Comparison of ENCODE assay signal across 1 cellular context in genomic region chr22:37560682-37561208, GRCh38.
TF ChIP-seq lines count a peak whose summit lies in the region.

No MANE protein-coding gene starts in this region.

TF ChIP-seq in HEK293, 187 proteins besides CTCF, POLR2A, EP300 and RAD21 (continued from another document):
- TF ChIP-seq, protein P1, sequence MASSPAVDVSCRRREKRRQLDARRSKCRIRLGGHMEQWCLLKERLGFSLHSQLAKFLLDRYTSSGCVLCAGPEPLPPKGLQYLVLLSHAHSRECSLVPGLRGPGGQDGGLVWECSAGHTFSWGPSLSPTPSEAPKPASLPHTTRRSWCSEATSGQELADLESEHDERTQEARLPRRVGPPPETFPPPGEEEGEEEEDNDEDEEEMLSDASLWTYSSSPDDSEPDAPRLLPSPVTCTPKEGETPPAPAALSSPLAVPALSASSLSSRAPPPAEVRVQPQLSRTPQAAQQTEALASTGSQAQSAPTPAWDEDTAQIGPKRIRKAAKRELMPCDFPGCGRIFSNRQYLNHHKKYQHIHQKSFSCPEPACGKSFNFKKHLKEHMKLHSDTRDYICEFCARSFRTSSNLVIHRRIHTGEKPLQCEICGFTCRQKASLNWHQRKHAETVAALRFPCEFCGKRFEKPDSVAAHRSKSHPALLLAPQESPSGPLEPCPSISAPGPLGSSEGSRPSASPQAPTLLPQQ (tag by site-specific recombination; IDR thresholded peaks at IDR 0.05) = no peak
- no peak for TF ChIP-seq ZNF510 (tag by site-specific recombination; IDR thresholded peaks at IDR 0.05; ENCODE audit: insufficient replicate concordance)
- no peak for TF ChIP-seq ZNF626 (tag by site-specific recombination; IDR thresholded peaks at IDR 0.05)
- TF ChIP-seq ZFP3 (tag by site-specific recombination; IDR thresholded peaks at IDR 0.05; ENCODE audit: low read depth) = no peak
- TF ChIP-seq GLIS2 (tag by site-specific recombination; IDR thresholded peaks at IDR 0.05) = peak; percentile 93
- peak; percentile 88 for TF ChIP-seq ZFHX2 (tag by site-specific recombination; conservative IDR thresholded peaks at IDR 0.05)
- no peak for TF ChIP-seq ZNF677 (tag by site-specific recombination; IDR thresholded peaks at IDR 0.05)
- TF ChIP-seq, protein P2, sequence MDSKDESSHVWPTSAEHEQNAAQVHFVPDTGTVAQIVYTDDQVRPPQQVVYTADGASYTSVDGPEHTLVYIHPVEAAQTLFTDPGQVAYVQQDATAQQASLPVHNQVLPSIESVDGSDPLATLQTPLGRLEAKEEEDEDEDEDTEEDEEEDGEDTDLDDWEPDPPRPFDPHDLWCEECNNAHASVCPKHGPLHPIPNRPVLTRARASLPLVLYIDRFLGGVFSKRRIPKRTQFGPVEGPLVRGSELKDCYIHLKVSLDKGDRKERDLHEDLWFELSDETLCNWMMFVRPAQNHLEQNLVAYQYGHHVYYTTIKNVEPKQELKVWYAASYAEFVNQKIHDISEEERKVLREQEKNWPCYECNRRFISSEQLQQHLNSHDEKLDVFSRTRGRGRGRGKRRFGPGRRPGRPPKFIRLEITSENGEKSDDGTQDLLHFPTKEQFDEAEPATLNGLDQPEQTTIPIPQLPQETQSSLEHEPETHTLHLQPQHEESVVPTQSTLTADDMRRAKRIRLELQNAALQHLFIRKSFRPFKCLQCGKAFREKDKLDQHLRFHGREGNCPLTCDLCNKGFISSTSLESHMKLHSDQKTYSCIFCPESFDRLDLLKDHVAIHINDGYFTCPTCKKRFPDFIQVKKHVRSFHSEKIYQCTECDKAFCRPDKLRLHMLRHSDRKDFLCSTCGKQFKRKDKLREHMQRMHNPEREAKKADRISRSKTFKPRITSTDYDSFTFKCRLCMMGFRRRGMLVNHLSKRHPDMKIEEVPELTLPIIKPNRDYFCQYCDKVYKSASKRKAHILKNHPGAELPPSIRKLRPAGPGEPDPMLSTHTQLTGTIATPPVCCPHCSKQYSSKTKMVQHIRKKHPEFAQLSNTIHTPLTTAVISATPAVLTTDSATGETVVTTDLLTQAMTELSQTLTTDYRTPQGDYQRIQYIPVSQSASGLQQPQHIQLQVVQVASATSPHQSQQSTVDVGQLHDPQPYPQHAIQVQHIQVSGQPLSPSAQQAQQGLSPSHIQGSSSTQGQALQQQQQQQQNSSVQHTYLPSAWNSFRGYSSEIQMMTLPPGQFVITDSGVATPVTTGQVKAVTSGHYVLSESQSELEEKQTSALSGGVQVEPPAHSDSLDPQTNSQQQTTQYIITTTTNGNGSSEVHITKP (tag by site-specific recombination; IDR thresholded peaks at IDR 0.05) = no peak
- no peak; the same call in 1 of the 2 replicates for TF ChIP-seq IKZF3 (tag by site-specific recombination; IDR thresholded peaks at IDR 0.05)
- TF ChIP-seq HOXD13 (CRISPR knock-in tag; IDR thresholded peaks at IDR 0.05; ENCODE audit: borderline replicate concordance) = no peak
- no peak for TF ChIP-seq ZBTB48 (tag by site-specific recombination; IDR thresholded peaks at IDR 0.05)
- TF ChIP-seq OVOL3 (tag by site-specific recombination; IDR thresholded peaks at IDR 0.05) = no peak
- no peak for TF ChIP-seq ZNF843 (tag by site-specific recombination; IDR thresholded peaks at IDR 0.05)
- TF ChIP-seq REST (tag by site-specific recombination; IDR thresholded peaks at IDR 0.05) = no peak
- TF ChIP-seq ZNF473 (tag by site-specific recombination; IDR thresholded peaks at IDR 0.05) = no peak
- TF ChIP-seq EGR2 (tag by site-specific recombination; IDR thresholded peaks at IDR 0.05; ENCODE audit: low read depth) = peak; percentile 81
- TF ChIP-seq ZNF830 (tag by site-specific recombination; IDR thresholded peaks at IDR 0.05; ENCODE audit: low read depth) = no peak
- TF ChIP-seq FEZF1 (tag by site-specific recombination; IDR thresholded peaks at IDR 0.05) = no peak
- TF ChIP-seq ZNF560 (tag by site-specific recombination; IDR thresholded peaks at IDR 0.05; ENCODE audit: borderline replicate concordance) = no peak
- TF ChIP-seq ZNF501 (tag by site-specific recombination; IDR thresholded peaks at IDR 0.05) = no peak
- no peak for TF ChIP-seq ZNF24 (tag by site-specific recombination; IDR thresholded peaks at IDR 0.05)
- TF ChIP-seq, protein P3, sequence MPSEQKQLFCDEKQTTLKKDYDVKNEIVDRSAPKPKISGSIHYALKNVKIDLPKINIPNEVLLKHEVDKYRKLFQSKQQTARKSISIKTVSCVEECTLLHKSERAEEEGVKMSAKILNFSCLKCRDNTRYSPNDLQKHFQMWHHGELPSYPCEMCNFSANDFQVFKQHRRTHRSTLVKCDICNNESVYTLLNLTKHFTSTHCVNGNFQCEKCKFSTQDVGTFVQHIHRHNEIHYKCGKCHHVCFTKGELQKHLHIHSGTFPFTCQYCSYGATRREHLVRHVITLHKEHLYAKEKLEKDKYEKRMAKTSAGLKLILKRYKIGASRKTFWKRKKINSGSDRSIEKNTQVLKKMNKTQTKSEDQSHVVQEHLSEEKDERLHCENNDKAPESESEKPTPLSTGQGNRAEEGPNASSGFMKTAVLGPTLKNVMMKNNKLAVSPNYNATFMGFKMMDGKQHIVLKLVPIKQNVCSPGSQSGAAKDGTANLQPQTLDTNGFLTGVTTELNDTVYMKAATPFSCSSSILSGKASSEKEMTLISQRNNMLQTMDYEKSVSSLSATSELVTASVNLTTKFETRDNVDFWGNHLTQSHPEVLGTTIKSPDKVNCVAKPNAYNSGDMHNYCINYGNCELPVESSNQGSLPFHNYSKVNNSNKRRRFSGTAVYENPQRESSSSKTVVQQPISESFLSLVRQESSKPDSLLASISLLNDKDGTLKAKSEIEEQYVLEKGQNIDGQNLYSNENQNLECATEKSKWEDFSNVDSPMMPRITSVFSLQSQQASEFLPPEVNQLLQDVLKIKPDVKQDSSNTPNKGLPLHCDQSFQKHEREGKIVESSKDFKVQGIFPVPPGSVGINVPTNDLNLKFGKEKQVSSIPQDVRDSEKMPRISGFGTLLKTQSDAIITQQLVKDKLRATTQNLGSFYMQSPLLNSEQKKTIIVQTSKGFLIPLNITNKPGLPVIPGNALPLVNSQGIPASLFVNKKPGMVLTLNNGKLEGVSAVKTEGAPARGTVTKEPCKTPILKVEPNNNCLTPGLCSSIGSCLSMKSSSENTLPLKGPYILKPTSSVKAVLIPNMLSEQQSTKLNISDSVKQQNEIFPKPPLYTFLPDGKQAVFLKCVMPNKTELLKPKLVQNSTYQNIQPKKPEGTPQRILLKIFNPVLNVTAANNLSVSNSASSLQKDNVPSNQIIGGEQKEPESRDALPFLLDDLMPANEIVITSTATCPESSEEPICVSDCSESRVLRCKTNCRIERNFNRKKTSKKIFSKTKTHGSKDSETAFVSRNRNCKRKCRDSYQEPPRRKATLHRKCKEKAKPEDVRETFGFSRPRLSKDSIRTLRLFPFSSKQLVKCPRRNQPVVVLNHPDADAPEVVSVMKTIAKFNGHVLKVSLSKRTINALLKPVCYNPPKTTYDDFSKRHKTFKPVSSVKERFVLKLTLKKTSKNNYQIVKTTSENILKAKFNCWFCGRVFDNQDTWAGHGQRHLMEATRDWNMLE (tag by site-specific recombination; conservative IDR thresholded peaks at IDR 0.05; ENCODE audit: low read depth) = no peak
- no peak for TF ChIP-seq ZBTB17 (tag by site-specific recombination; IDR thresholded peaks at IDR 0.05)
- no peak for TF ChIP-seq HOXA7 (CRISPR knock-in tag; IDR thresholded peaks at IDR 0.05; ENCODE audit: borderline replicate concordance)
- no peak for TF ChIP-seq ZNF837 (tag by site-specific recombination; IDR thresholded peaks at IDR 0.05)
- no peak for TF ChIP-seq ZNF664 (tag by site-specific recombination; IDR thresholded peaks at IDR 0.05)
- TF ChIP-seq ZFP37 (tag by site-specific recombination; IDR thresholded peaks at IDR 0.05) = no peak; the same call in 1 of the 2 replicates
- no peak for TF ChIP-seq ZNF621 (tag by site-specific recombination; IDR thresholded peaks at IDR 0.05)
- no peak for TF ChIP-seq ZNF433 (tag by site-specific recombination; IDR thresholded peaks at IDR 0.05; ENCODE audit: low read depth)
- TF ChIP-seq PRDM2 (tag by site-specific recombination; IDR thresholded peaks at IDR 0.05; ENCODE audit: borderline replicate concordance) = no peak
